ENCODE assay signal across 8 cellular contexts in genomic region chr1:11731719-11732283, GRCh38. TPM values are rescaled to one million over a fixed set of nuclear protein-coding genes. Genes with fewer than 3 reads are reported as not detected.
DNase-seq lines count a peak whose midpoint lies in the region; ATAC-seq and TF ChIP-seq lines count a peak whose summit lies in the region.

No MANE protein-coding gene starts in this region.

- H3K36me3 Mint-ChIP-seq in central memory CD8-positive, alpha-beta T cell (ENCODE audit: insufficient read depth): peaks cover 7% of the 10 kb centered on the region

- H3K27me3 ChIP-seq in kidney epithelial cell (ENCODE audit: control insufficient read depth, insufficient read depth, low read length): no peaks in the 10 kb centered on the region

- no peak for ATAC-seq in central memory CD8-positive, alpha-beta T cell (replicated peaks; ENCODE audit: extremely low read depth, poor library complexity, severe bottlenecking)
- ATAC-seq in HG02870 (IDR thresholded peaks at IDR 0.05; ENCODE audit: unreplicated experiment) (no peak), GM18909 (IDR thresholded peaks at IDR 0.05; ENCODE audit: poor library complexity, unreplicated experiment) (no peak), HG02571 (IDR thresholded peaks at IDR 0.05; ENCODE audit: unreplicated experiment) (no peak)

- H3K27ac Mint-ChIP-seq in central memory CD8-positive, alpha-beta T cell (ENCODE audit: low read depth): peak overlapping the region; percentile 86

- no peaks in the 10 kb centered on the region for H3K27me3 Mint-ChIP-seq in central memory CD8-positive, alpha-beta T cell

- peak overlapping the region in 20 of 21 experiments; percentile 3 to 90 (median 78) for H3K27ac ChIP-seq in skin epidermis

- no peaks in the 10 kb centered on the region for H3K9me3 Mint-ChIP-seq in central memory CD8-positive, alpha-beta T cell

- DNase-seq in EH (ENCODE audit: low read depth) (peak; percentile 46), NCI-H526 (lab: John Stamatoyannopoulos, UW) (peak; percentile 22 to 64), kidney epithelial cell (ENCODE audit: low read depth) (no peak)
- DNase-seq in central memory CD8-positive, alpha-beta T cell (ENCODE audit: low spot score in 2 of 2): no peak

- H3K4me3 ChIP-seq in kidney epithelial cell (ENCODE audit: low read depth, low read length) (peak overlapping the region; percentile 15), skin epidermis (peak overlapping the region in 3 of 7 experiments; percentile 3 to 26 (median 24))

- H3K4me3 Mint-ChIP-seq in central memory CD8-positive, alpha-beta T cell: peak overlapping the region; percentile 76

- no peaks in the 10 kb centered on the region for H3K36me3 ChIP-seq in kidney epithelial cell (ENCODE audit: control insufficient read depth, insufficient read depth, low read length)

- peaks cover 44% of the 10 kb centered on the region for H3K4me1 Mint-ChIP-seq in central memory CD8-positive, alpha-beta T cell

- TF ChIP-seq CTCF in kidney epithelial cell (IDR thresholded peaks at IDR 0.05; ENCODE audit: insufficient read depth, low read length, poor library complexity, severe bottlenecking): no peak

RNA-seq across cellular contexts. Expression of gene AGTRAP, which starts 4.1 kb away (rescaled TPM):
- 76.7 and 89.8 TPM in 2 replicates for total RNA-seq in kidney epithelial cell

RNA-seq across cellular contexts. Expression of gene C1orf167, which starts 30.2 kb away (rescaled TPM):
- not detected in 2 replicates for total RNA-seq in kidney epithelial cell

RNA-seq across cellular contexts. Expression of gene DRAXIN, which starts 40.3 kb away (rescaled TPM):
- 2.8 and 4.5 TPM in 2 replicates for total RNA-seq in kidney epithelial cell

RNA-seq across cellular contexts. Expression of gene MAD2L2, which starts 50.9 kb away (rescaled TPM):
- 89.5 and 96.6 TPM in 2 replicates for total RNA-seq in kidney epithelial cell

Comparison
In these comparisons a context has a peak if more than half of its experiments do, and no peak if none do; other contexts are left out.
1. DNase-seq: peak in EH (single experiment) and NCI-H526 (2 of 2); none in central memory CD8-positive, alpha-beta T cell (0 of 2) and kidney epithelial cell (single experiment).